ENCODE assay signal across 1 cellular context in the genomic region with DNA sequence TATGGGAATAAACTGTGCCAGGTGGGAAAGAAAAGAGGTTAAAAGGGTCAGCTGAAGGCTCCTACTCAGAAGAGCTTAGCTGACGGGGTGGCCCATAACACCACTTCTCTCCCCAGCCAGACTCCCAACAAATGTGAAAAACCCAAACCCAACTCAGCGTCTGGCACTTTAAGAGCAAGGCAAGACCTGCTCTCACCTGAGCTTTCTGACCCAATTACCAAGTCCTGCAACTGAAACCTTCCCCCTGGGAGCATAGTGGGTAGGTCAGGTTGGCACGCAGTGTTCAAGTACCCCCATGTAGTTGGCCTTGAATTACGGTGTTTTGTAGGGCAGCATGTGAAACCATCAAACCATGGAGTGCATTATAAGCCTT.
TF ChIP-seq lines count a peak whose summit lies in the region.

No MANE protein-coding gene starts in this region.

TF ChIP-seq in SK-N-SH treated with all-trans-retinoic acid at 6 μM for 48 hours, 23 proteins besides CTCF, POLR2A, EP300 and RAD21 (continued from another document):
- TF ChIP-seq BACH2 (CRISPR knock-in tag; IDR thresholded peaks at IDR 0.05; ENCODE audit: borderline replicate concordance) (no peak), ZNF565 (CRISPR knock-in tag; conservative IDR thresholded peaks at IDR 0.05; ENCODE audit: low read depth) (no peak)
